In genomic region chr7:18666107-18666728, GRCh38 we compare ENCODE assay signal across 8 cellular contexts.
DNase-seq lines count a peak whose midpoint lies in the region; ATAC-seq and TF ChIP-seq lines count a peak whose summit lies in the region.

No MANE protein-coding gene starts in this region.

- H2AFZ ChIP-seq in DND-41 (ENCODE audit: low read depth, low read length) = no peak overlapping the region

- 25 to 33% methylated on average over 4 of the region's 4 CpGs for WGBS in esophagus squamous epithelium, 2 donors

- ATAC-seq in DND-41 (ENCODE audit: insufficient read depth, low read depth) = peak; percentile 88
- ATAC-seq in GM21526 (IDR thresholded peaks at IDR 0.05; ENCODE audit: low FRiP score, unreplicated experiment) = peak; percentile 99
- peak; percentile 84 to 90 for ATAC-seq in natural killer cell treated with Interleukin-12 subunit alpha and Interleukin-12 subunit beta and Interleukin-15 and Interleukin-18, amount 100 ng/mL, for 72 hours

- H3K4me3 ChIP-seq in DND-41 (ENCODE audit: low read depth in 1 of 2, low read length in 2 of 2) (no peak overlapping the region), esophagus squamous epithelium (no peak overlapping the region)

- H3K27me3 Mint-ChIP-seq in natural killer cell treated with Interleukin-12 subunit alpha and Interleukin-12 subunit beta and Interleukin-15 and Interleukin-18, amount 100 ng/mL, for 72 hours = no peaks in the 10 kb centered on the region

- H3K4me3 Mint-ChIP-seq in natural killer cell treated with Interleukin-12 subunit alpha and Interleukin-12 subunit beta and Interleukin-15 and Interleukin-18, amount 100 ng/mL, for 72 hours = no peak overlapping the region

- DNase-seq in DND-41 (peak; percentile 63), HT-29 (ENCODE audit: low spot score) (peak; percentile 79), OCI-M1 (lab: John Stamatoyannopoulos, UW) (peak; percentile 87), esophagus squamous epithelium (lab: John Stamatoyannopoulos, UW) (peak; percentile 4)
- DNase-seq in activated CD8-positive, alpha-beta memory T cell treated with anti-CD3 and anti-CD28 coated beads, Interleukin-2, amount 50 U/mL, for 48 hours = peak; percentile 85
- DNase-seq in natural killer cell treated with Interleukin-12 subunit alpha and Interleukin-12 subunit beta and Interleukin-15 and Interleukin-18, amount 100 ng/mL, for 72 hours (ENCODE audit: low spot score) = peak; percentile 79
- DNase-seq in stimulated activated naive CD4-positive, alpha-beta T cell treated with Interleukin-2 at 50 U/mL for 16 hours (lab: John Stamatoyannopoulos, UW) = peak; percentile 41

- H3K27me3 ChIP-seq in DND-41 (ENCODE audit: insufficient read depth, low read length, poor library complexity) (no peaks in the 10 kb centered on the region), esophagus squamous epithelium (no peaks in the 10 kb centered on the region)

- H3K36me3 ChIP-seq in DND-41 (ENCODE audit: insufficient read depth, low read length) = no peaks in the 10 kb centered on the region
- no peaks in the 10 kb centered on the region for H3K36me3 ChIP-seq in esophagus squamous epithelium

- H3K9ac ChIP-seq in DND-41 (ENCODE audit: low read depth, low read length) = no peak overlapping the region

- H3K27ac Mint-ChIP-seq in natural killer cell treated with Interleukin-12 subunit alpha and Interleukin-12 subunit beta and Interleukin-15 and Interleukin-18, amount 100 ng/mL, for 72 hours = no peak overlapping the region

- no peaks in the 10 kb centered on the region for H3K9me3 ChIP-seq in DND-41 (ENCODE audit: insufficient read depth, low read length, severe bottlenecking)
- H3K9me3 ChIP-seq in esophagus squamous epithelium = no peaks in the 10 kb centered on the region

- intact Hi-C loops in esophagus squamous epithelium (cut with DNase I) = no loop called here

- H3K4me1 Mint-ChIP-seq in natural killer cell treated with Interleukin-12 subunit alpha and Interleukin-12 subunit beta and Interleukin-15 and Interleukin-18, amount 100 ng/mL, for 72 hours (ENCODE audit: low read depth in 2 of 2) = peaks cover 5 to 7% of the 10 kb centered on the region in 2 donors

- no peak for TF ChIP-seq POLR2A in esophagus squamous epithelium (IDR thresholded peaks at IDR 0.05)

- H3K27ac ChIP-seq in DND-41 (ENCODE audit: low read length) (no peak overlapping the region), esophagus squamous epithelium (no peak overlapping the region)

- H3K4me1 ChIP-seq in DND-41 (ENCODE audit: insufficient read depth, low read length) = no peaks in the 10 kb centered on the region
- H3K4me1 ChIP-seq in esophagus squamous epithelium = no peaks in the 10 kb centered on the region

- TF ChIP-seq CTCF in DND-41 (IDR thresholded peaks at IDR 0.05; ENCODE audit: borderline replicate concordance, extremely low read depth, low read length, poor library complexity, severe bottlenecking) = peak; percentile 95
- peak; percentile 49 to 86 (median 68) for TF ChIP-seq CTCF in esophagus squamous epithelium (IDR thresholded peaks at IDR 0.05)

- no peaks in the 10 kb centered on the region for H4K20me1 ChIP-seq in DND-41 (ENCODE audit: insufficient read depth, low read length)

- H3K9me3 Mint-ChIP-seq in natural killer cell treated with Interleukin-12 subunit alpha and Interleukin-12 subunit beta and Interleukin-15 and Interleukin-18, amount 100 ng/mL, for 72 hours = no peaks in the 10 kb centered on the region

- no peaks in the 10 kb centered on the region for H3K36me3 Mint-ChIP-seq in natural killer cell treated with Interleukin-12 subunit alpha and Interleukin-12 subunit beta and Interleukin-15 and Interleukin-18, amount 100 ng/mL, for 72 hours

- H3K4me2 ChIP-seq in DND-41 (ENCODE audit: insufficient read depth, low read length) = no peak overlapping the region

- H3K79me2 ChIP-seq in DND-41 (ENCODE audit: insufficient read depth, low read length) = no peaks in the 10 kb centered on the region

Comparison
In these comparisons a context has a peak if more than half of its experiments do, and no peak if none do; other contexts are left out.
1. DNase-seq: peak in every context shown above with its lines; median percentile 87 in OCI-M1; 85 in activated CD8-positive, alpha-beta memory T cell treated with anti-CD3 and anti-CD28 coated beads, Interleukin-2, amount 50 U/mL, for 48 hours; 79 in HT-29; 79 in natural killer cell treated with Interleukin-12 subunit alpha and Interleukin-12 subunit beta and Interleukin-15 and Interleukin-18, amount 100 ng/mL, for 72 hours; 63 in DND-41; 41 in stimulated activated naive CD4-positive, alpha-beta T cell treated with Interleukin-2 at 50 U/mL for 16 hours; 4 in esophagus squamous epithelium.